ENCODE assay signal across 1 cellular context in genomic region chr17:63946440-63947363, GRCh38.
TF ChIP-seq lines count a peak whose summit lies in the region.

No MANE protein-coding gene starts in this region.

TF ChIP-seq in HepG2, 621 proteins besides CTCF, POLR2A, EP300 and RAD21 (continued from another document and continues in another):
- no peak for TF ChIP-seq CREBL2 (CRISPR knock-in tag; IDR thresholded peaks at IDR 0.05; ENCODE audit: borderline replicate concordance)
- no peak for TF ChIP-seq UBTF (CRISPR knock-in tag; IDR thresholded peaks at IDR 0.05)
- TF ChIP-seq ZNF772 (CRISPR knock-in tag; IDR thresholded peaks at IDR 0.05) = peak; percentile 43; the same call in 1 of the 2 replicates
- TF ChIP-seq ZBTB39 (CRISPR knock-in tag; IDR thresholded peaks at IDR 0.05) = no peak
- no peak for TF ChIP-seq TGIF2 (CRISPR knock-in tag; IDR thresholded peaks at IDR 0.05)
- TF ChIP-seq ZEB1 (IDR thresholded peaks at IDR 0.05; ENCODE audit: insufficient replicate concordance, low read depth) = peak; percentile 26
- TF ChIP-seq ZNF879 (CRISPR knock-in tag; IDR thresholded peaks at IDR 0.05) = no peak
- 0 out of 2 replicates have a peak, but pooled peaks have one; percentile 29 for TF ChIP-seq MXD1 (CRISPR knock-in tag; IDR thresholded peaks at IDR 0.05)
- TF ChIP-seq HOXA5 (CRISPR knock-in tag; IDR thresholded peaks at IDR 0.05) = no peak
- no peak for TF ChIP-seq TCF7 (IDR thresholded peaks at IDR 0.05; ENCODE audit: low read depth)
- no peak for TF ChIP-seq TBX3 (IDR thresholded peaks at IDR 0.05; ENCODE audit: borderline replicate concordance)
- TF ChIP-seq ZNF407 (CRISPR knock-in tag; IDR thresholded peaks at IDR 0.05; ENCODE audit: not compliant biosample characterization) = no peak
- no peak for TF ChIP-seq ZNF460 (CRISPR knock-in tag; IDR thresholded peaks at IDR 0.05; ENCODE audit: borderline replicate concordance)
- TF ChIP-seq GATAD1 (CRISPR knock-in tag; IDR thresholded peaks at IDR 0.05) = no peak
- peak; percentile 75; the same call in 1 of the 2 replicates for TF ChIP-seq ZNF605 (CRISPR knock-in tag; IDR thresholded peaks at IDR 0.05)
- TF ChIP-seq NFKB2 (CRISPR knock-in tag; IDR thresholded peaks at IDR 0.05; ENCODE audit: borderline replicate concordance) = 0 out of 2 replicates have a peak, but pooled peaks have one; percentile 37
- TF ChIP-seq ZNF230 (CRISPR knock-in tag; IDR thresholded peaks at IDR 0.05) = peak; percentile 40; the same call in 1 of the 2 replicates
- no peak for TF ChIP-seq ZNF33A (CRISPR knock-in tag; IDR thresholded peaks at IDR 0.05; ENCODE audit: borderline replicate concordance)
- no peak for TF ChIP-seq MAFK (conservative IDR thresholded peaks at IDR 0.05 in 1 of 2, IDR thresholded peaks at IDR 0.05 in 1 of 2; ENCODE audit: low read length in 2 of 2)
- no peak for TF ChIP-seq ZHX2 (IDR thresholded peaks at IDR 0.05; ENCODE audit: low read depth)
- TF ChIP-seq ZHX2 (CRISPR knock-in tag; IDR thresholded peaks at IDR 0.05; ENCODE audit: borderline replicate concordance) = no peak
- peak; percentile 89 for TF ChIP-seq ZNF691 (CRISPR knock-in tag; IDR thresholded peaks at IDR 0.05; ENCODE audit: borderline replicate concordance, low read depth)
- no peak for TF ChIP-seq ZNF800 (CRISPR knock-in tag; IDR thresholded peaks at IDR 0.05)
- no peak for TF ChIP-seq FOXP1 (IDR thresholded peaks at IDR 0.05)
- no peak for TF ChIP-seq FOXP1 (CRISPR knock-in tag; IDR thresholded peaks at IDR 0.05)
- TF ChIP-seq PCBP1 (IDR thresholded peaks at IDR 0.05; ENCODE audit: borderline replicate concordance, low read depth, low read length) = 0 out of 2 replicates have a peak, but pooled peaks have one; percentile 57
- no peak for TF ChIP-seq SMAD9 (CRISPR knock-in tag; IDR thresholded peaks at IDR 0.05)
- peak; percentile 61; the same call in 1 of the 2 replicates for TF ChIP-seq ZNF543 (CRISPR knock-in tag; IDR thresholded peaks at IDR 0.05)
- no peak for TF ChIP-seq ZNF331 (CRISPR knock-in tag; IDR thresholded peaks at IDR 0.05)
- TF ChIP-seq ZGPAT (CRISPR knock-in tag; IDR thresholded peaks at IDR 0.05) = no peak
